Comparison of ENCODE assay signal across 18 cellular contexts in genomic region chr1:118483245-118484006, GRCh38.
DNase-seq lines count a peak whose midpoint lies in the region; ATAC-seq, FAIRE-seq and TF ChIP-seq lines count a peak whose summit lies in the region.
"Had no signal": no experiment of that assay in that cellular context is flagged by ENCODE, and none has a peak within 500 bp of the region (broad histone marks: within the 10 kb centered on the region; RNA-seq: fewer than 3 reads in every experiment).

No MANE protein-coding gene starts in this region.

- H2BK20ac ChIP-seq in H1 (ENCODE audit: low read length) = 0 out of 2 replicates have a peak overlapping the region, but pooled peaks have one; percentile 40

- peak; percentile 70 for FAIRE-seq in H1 (lab: Jason Lieb, UNC)
- FAIRE-seq: A549, GM12891 had no signal

- H3K18ac ChIP-seq in H1 (ENCODE audit: extremely low read depth, low read length) = 0 out of 2 replicates have a peak overlapping the region, but pooled peaks have one; percentile 63

- no peaks in the 10 kb centered on the region for H3K27me3 ChIP-seq in H1 (replicated peaks in 1 of 4; ENCODE audit: control insufficient read depth in 3 of 4, extremely low read depth in 1 of 4, insufficient read depth in 3 of 4, low read length in 3 of 4)
- H3K27me3 ChIP-seq in iPS-18a (ENCODE audit: control insufficient read depth, insufficient read depth, low read length) = no peaks in the 10 kb centered on the region

- H3K36me3 ChIP-seq in H1 (ENCODE audit: control insufficient read depth in 2 of 4, insufficient read depth in 4 of 4, low read length in 3 of 4) (no peaks in the 10 kb centered on the region), iPS-18a (ENCODE audit: control insufficient read depth, low read depth, low read length) (no peaks in the 10 kb centered on the region)

- H3K23ac ChIP-seq in H1 (ENCODE audit: insufficient read length) = no peak overlapping the region

- no peak overlapping the region for H4K5ac ChIP-seq in H1 (ENCODE audit: insufficient read length, low read depth, low read length)

- H2AK5ac ChIP-seq in H1 (ENCODE audit: low read depth, low read length) = peak overlapping the region; percentile 83; the same call in 1 of the 2 replicates

- peak overlapping the region; percentile 97 for H2BK12ac ChIP-seq in H1 (ENCODE audit: low read depth, low read length)

- peak overlapping the region; percentile 36 to 41; a peak in 3 of 4 replicates for H3K4me2 ChIP-seq in H1 (ENCODE audit: insufficient read depth in 1 of 2, low read depth in 2 of 2, low read length in 2 of 2)
- H3K4me2 ChIP-seq: A549 had no signal

- H3K4me3 ChIP-seq in H1 (ENCODE audit: extremely low read depth in 1 of 4, insufficient read depth in 2 of 4, low read depth in 3 of 4, low read length in 4 of 4) (peak overlapping the region in 1 of 4 experiments; percentile 17; a peak in 1 of 8 replicates), iPS-18a (ENCODE audit: low read length) (peak overlapping the region; percentile 13)
- H3K4me3 ChIP-seq: A549 had no signal

- no peak overlapping the region for H2BK15ac ChIP-seq in H1 (ENCODE audit: low read length)

- H4K8ac ChIP-seq in H1 (ENCODE audit: extremely low read depth, insufficient read depth, low read length) = no peak overlapping the region

- H3K23me2 ChIP-seq in H1 (ENCODE audit: low read depth, low read length) = no peaks in the 10 kb centered on the region

- WGBS in H1 (ENCODE audit: extremely low coverage in 1 of 2, insufficient coverage in 1 of 2, insufficient read length in 1 of 2, insufficient replicate concordance in 2 of 2, low coverage in 1 of 2, low lambda C conversion rate in 2 of 2, missing lambda C conversion rate in 1 of 2), 2 experiments = 57% methylated on average over 3 of the region's 3 CpGs; no CpG with 5 or more reads in 1 of the 2 experiments

- no peak overlapping the region for H4K91ac ChIP-seq in H1 (replicated peaks; ENCODE audit: insufficient read length, low read length)

- H3K27ac ChIP-seq in H1 (ENCODE audit: low read depth, low read length) (peak overlapping the region; percentile 57), iPS-18a (ENCODE audit: low read length) (no peak overlapping the region)
- H3K27ac ChIP-seq: A549 had no signal

- H3K4me1 ChIP-seq in H1 (replicated peaks in 1 of 4; ENCODE audit: control insufficient read depth in 3 of 4, insufficient read depth in 4 of 4, low read length in 3 of 4) = peaks cover 5 to 11% (median 9%) of the 10 kb centered on the region in 4 experiments
- peaks cover 36% of the 10 kb centered on the region for H3K4me1 ChIP-seq in iPS-18a (ENCODE audit: control insufficient read depth, low read depth, low read length)
- H3K4me1 ChIP-seq: A549 had no signal

- H3K79me2 ChIP-seq in H1 (ENCODE audit: control insufficient read depth in 1 of 2, insufficient read depth in 2 of 2, low read length in 2 of 2) = no peaks in the 10 kb centered on the region

- no peak overlapping the region for H3K9ac ChIP-seq in H1 (replicated peaks in 1 of 4; ENCODE audit: extremely low read depth in 1 of 4, low read depth in 3 of 4, low read length in 3 of 4)
- no peak overlapping the region for H3K9ac ChIP-seq in iPS-18a (ENCODE audit: low read length)

- no peak overlapping the region for H3K14ac ChIP-seq in H1 (ENCODE audit: insufficient read length)

- peak overlapping the region; percentile 15 for H3K4ac ChIP-seq in H1 (replicated peaks; ENCODE audit: insufficient read length, low read depth, low read length)

- no peak overlapping the region for H3K56ac ChIP-seq in H1 (replicated peaks; ENCODE audit: insufficient read length, low read depth, low read length)

- no peak for ATAC-seq in sciatic nerve
- ATAC-seq: A549 had no signal

- no peaks in the 10 kb centered on the region for H3K79me1 ChIP-seq in H1 (ENCODE audit: low read depth, low read length)

- TF ChIP-seq RAD21 in H1 (IDR thresholded peaks at IDR 0.05 in 1 of 2, conservative IDR thresholded peaks at IDR 0.05 in 1 of 2; ENCODE audit: low read depth in 2 of 2, low read length in 2 of 2) = no peak

- H4K20me1 ChIP-seq in H1 (replicated peaks in 1 of 2; ENCODE audit: control insufficient read depth in 1 of 2, insufficient read depth in 2 of 2, low read length in 2 of 2) = no peaks in the 10 kb centered on the region

- CTCF ChIA-PET in H1 (lab: Charles Lee; ENCODE audit: partially characterized antibody) = no interaction called here

- H2AFZ ChIP-seq in H1 (ENCODE audit: low read length) = no peak overlapping the region

- H2BK120ac ChIP-seq in H1 (replicated peaks; ENCODE audit: low read depth, low read length) = peak overlapping the region; percentile 11

- no peak for TF ChIP-seq CTCF in H1 (IDR thresholded peaks at IDR 0.05; ENCODE audit: control extremely low read depth in 1 of 3, insufficient read depth in 1 of 3, low read depth in 1 of 3, low read length in 3 of 3)
- TF ChIP-seq CTCF in GM10266 (IDR thresholded peaks at IDR 0.05; ENCODE audit: control insufficient read depth, insufficient read depth, low read depth, missing control alignments) = no peak

- TF ChIP-seq POLR2A in H1 (IDR thresholded peaks at IDR 0.05; ENCODE audit: control extremely low read depth in 1 of 2, low read depth in 2 of 2, low read length in 2 of 2) = no peak

- DNase-seq in ELF-1 (ENCODE audit: low read depth, low spot score) = peak; percentile 57
- DNase-seq in H1 (ENCODE audit: low read depth in 1 of 2, low spot score in 2 of 2) = peak in 1 of 2 experiments; percentile 31
- DNase-seq in renal cortical epithelial cell (ENCODE audit: low read depth) = peak; percentile 58
- no peak for DNase-seq in superior temporal gyrus (ENCODE audit: extremely low spot score)
- no peak for DNase-seq in NCI-H128 (lab: John Stamatoyannopoulos, UW; ENCODE audit: unreplicated experiment)
- no peak for DNase-seq in sciatic nerve (ENCODE audit: low spot score)
- no peak for DNase-seq in GM10266 (ENCODE audit: extremely low spot score)
- DNase-seq: COR-L47, DMS153, HCEC 1CT, KBM-7, NCI-H1092 treated with DMSO at 0.1 percent for 48 hours, NCI-H1694 treated with DMSO at 0.1 percent for 48 hours, NCI-H446, NCI-H774 had no signal

- H3K9me3 ChIP-seq in H1 (ENCODE audit: insufficient read depth in 2 of 2, low read depth in 1 of 2, low read length in 1 of 2) = no peaks in the 10 kb centered on the region
- no peaks in the 10 kb centered on the region for H3K9me3 ChIP-seq in iPS-18a (ENCODE audit: control insufficient read depth, low read depth, low read length)
- H3K9me3 ChIP-seq: A549 had no signal

- intact Hi-C loops in sciatic nerve (cut with DNase I) = no loop called here

- peak overlapping the region; percentile 87; the same call in 1 of the 2 replicates for H2BK5ac ChIP-seq in H1 (ENCODE audit: low read depth, low read length)

- POLR2A ChIA-PET in H1 (lab: Charles Lee; ENCODE audit: partially characterized antibody) = interaction anchor here (0.6 kb wide), 1 partner anchor 149 kb away, joined by 3 read pairs; no protein-coding TSS in a partner anchor

- no peak for TF ChIP-seq EP300 in H1 (IDR thresholded peaks at IDR 0.05; ENCODE audit: borderline replicate concordance in 1 of 2, low read depth in 2 of 2, low read length in 2 of 2)

TF ChIP-seq in H1, 55 proteins besides CTCF, POLR2A, EP300 and RAD21:
- TF ChIP-seq ASH2L (IDR thresholded peaks at IDR 0.05; ENCODE audit: low read length) (peak; percentile 56), PHF8 (conservative IDR thresholded peaks at IDR 0.05; ENCODE audit: low read depth, low read length) (no peak), KDM5A (IDR thresholded peaks at IDR 0.05; ENCODE audit: low read length) (no peak), POLR2AphosphoS5 (IDR thresholded peaks at IDR 0.05; ENCODE audit: low read depth, low read length) (no peak), BCL11A (IDR thresholded peaks at IDR 0.05; ENCODE audit: low read depth in 2 of 2, low read length in 2 of 2) (no peak), SIX5 (IDR thresholded peaks at IDR 0.05; ENCODE audit: low read depth, low read length) (no peak), NRF1 (IDR thresholded peaks at IDR 0.05; ENCODE audit: low read depth, low read length) (no peak), RXRA (IDR thresholded peaks at IDR 0.05; ENCODE audit: insufficient read depth, low read depth, low read length) (no peak), NANOG (IDR thresholded peaks at IDR 0.05; ENCODE audit: insufficient read depth, low read depth, low read length, poor library complexity, severe bottlenecking) (peak; percentile 42), SAP30 (IDR thresholded peaks at IDR 0.05; ENCODE audit: insufficient read depth, insufficient replicate concordance, low read length) (no peak), USF2 (IDR thresholded peaks at IDR 0.05; ENCODE audit: low read length) (no peak), SP1 (IDR thresholded peaks at IDR 0.05; ENCODE audit: low read depth, low read length) (peak; percentile 76), ATF2 (IDR thresholded peaks at IDR 0.05; ENCODE audit: low read length) (0 out of 2 replicates have a peak, but pooled peaks have one; percentile 44)

Comparison
In these comparisons a context has a peak if more than half of its experiments do, and no peak if none do; other contexts are left out.
1. DNase-seq: peak in ELF-1 (single experiment) and renal cortical epithelial cell (single experiment); none in superior temporal gyrus (single experiment), NCI-H128 (single experiment), sciatic nerve (single experiment) and GM10266 (single experiment).